In genomic region chr12:42919691-42920090, GRCh38 we compare ENCODE assay signal across 16 cellular contexts.
A peak's percentile ranks its signal among the peaks of the same experiment; 100 is the strongest.
DNase-seq lines count a peak whose midpoint lies in the region; ATAC-seq and FAIRE-seq lines count a peak whose summit lies in the region.
"Had no signal": no experiment of that assay in that cellular context is flagged by ENCODE, and none has a peak within 500 bp of the region (broad histone marks: within the 10 kb centered on the region; RNA-seq: fewer than 3 reads in every experiment).

No MANE protein-coding gene starts in this region.

- H2AK5ac ChIP-seq in mesendoderm (ENCODE audit: low read length) (peak overlapping the region; percentile 88), trophoblast cell (ENCODE audit: low read length) (peak overlapping the region; percentile 64)

- H3K27ac ChIP-seq in GM23248 = no peak overlapping the region
- H3K27ac ChIP-seq in mesendoderm (ENCODE audit: low read depth, low read length) = no peak overlapping the region
- H3K27ac ChIP-seq in trophoblast cell (ENCODE audit: low read depth, low read length) = no peak overlapping the region
- no peak overlapping the region for H3K27ac ChIP-seq in naive thymus-derived CD4-positive, alpha-beta T cell (ENCODE audit: low read depth, low read length)
- H3K27ac ChIP-seq in small intestine (ENCODE audit: low read depth in 1 of 2, low read length in 1 of 2) = no peak overlapping the region

- POLR2A ChIA-PET in naive thymus-derived CD4-positive, alpha-beta T cell (lab: Charles Lee) = no interaction called here

- no peaks in the 10 kb centered on the region for H3K79me1 ChIP-seq in mesendoderm (ENCODE audit: low read length)
- peaks cover 13% of the 10 kb centered on the region for H3K79me1 ChIP-seq in trophoblast cell (ENCODE audit: low read length)

- H3K4me1 Mint-ChIP-seq in naive thymus-derived CD4-positive, alpha-beta T cell = no peaks in the 10 kb centered on the region
- H3K4me1 Mint-ChIP-seq: CD4-positive, CD25-positive, alpha-beta regulatory T cell; CD8-positive, alpha-beta memory T cell had no signal

- no peaks in the 10 kb centered on the region for H3K27me3 ChIP-seq in GM23248 (replicated peaks; ENCODE audit: insufficient read depth)
- no peaks in the 10 kb centered on the region for H3K27me3 ChIP-seq in mesendoderm (ENCODE audit: insufficient read depth, low read length, poor library complexity)
- no peaks in the 10 kb centered on the region for H3K27me3 ChIP-seq in trophoblast cell (ENCODE audit: insufficient read depth, low read length)
- no peaks in the 10 kb centered on the region for H3K27me3 ChIP-seq in naive thymus-derived CD4-positive, alpha-beta T cell (ENCODE audit: control insufficient read depth in 2 of 2, insufficient read depth in 2 of 2, low read length in 2 of 2)
- H3K27me3 ChIP-seq in small intestine (ENCODE audit: control insufficient read depth in 2 of 2, insufficient read depth in 2 of 2, low read length in 2 of 2) = no peaks in the 10 kb centered on the region
- H3K27me3 ChIP-seq: BE2C had no signal

- no peak overlapping the region for H3K56ac ChIP-seq in mesendoderm (ENCODE audit: low read length)

- H4K8ac ChIP-seq in mesendoderm (ENCODE audit: low read depth, low read length) (no peak overlapping the region), trophoblast cell (ENCODE audit: low read depth, low read length) (peak overlapping the region; percentile 11)

- peaks cover 16% of the 10 kb centered on the region for H3F3A ChIP-seq in GM23248 (ENCODE audit: insufficient read depth)

- no peak overlapping the region for H3K9ac ChIP-seq in GM23248
- no peak overlapping the region for H3K9ac ChIP-seq in mesendoderm (ENCODE audit: low read length)
- H3K9ac ChIP-seq in trophoblast cell (ENCODE audit: low read length) = no peak overlapping the region

- H2AFZ ChIP-seq in GM23248 (no peak overlapping the region), trophoblast cell (ENCODE audit: insufficient read depth, low read length, poor library complexity) (no peak overlapping the region)

- peaks cover 0 to 10% (median 0%) of the 10 kb centered on the region in 11 donors for H3K9me3 Mint-ChIP-seq in naive thymus-derived CD4-positive, alpha-beta T cell

- H3K23ac ChIP-seq in mesendoderm (ENCODE audit: low read length) (no peak overlapping the region), trophoblast cell (ENCODE audit: low read length) (no peak overlapping the region)

- H4K5ac ChIP-seq in mesendoderm (ENCODE audit: low read length) = no peak overlapping the region

- CTCF ChIA-PET in naive thymus-derived CD4-positive, alpha-beta T cell (lab: Charles Lee) = no interaction called here

- no peak for ATAC-seq in naive thymus-derived CD4-positive, alpha-beta T cell
- ATAC-seq: GM12878 had no signal

- H3K14ac ChIP-seq in trophoblast cell (ENCODE audit: low read length) = no peak overlapping the region

- in situ Hi-C loops in GM23248 (cut with MboI) = no loop called here

- 34 to 42% methylated on average over 1 of the region's 1 CpG for WGBS in GM23248 (ENCODE audit: low coverage in 1 of 2, low lambda C conversion rate in 2 of 2, missing lambda C conversion rate in 2 of 2), 2 experiments
- WGBS in mesendoderm (ENCODE audit: extremely low coverage, insufficient coverage, low lambda C conversion rate) = no CpG with 5 or more reads among the region's 1 CpG
- WGBS in trophoblast cell (ENCODE audit: extremely low coverage, insufficient coverage, insufficient read length) = no CpG with 5 or more reads among the region's 1 CpG
- WGBS in small intestine, 3 donors = 85 to 92% (median 88%) methylated on average over 1 of the region's 1 CpG

- no peaks in the 10 kb centered on the region for H3K79me2 ChIP-seq in GM23248 (ENCODE audit: insufficient read depth)
- no peaks in the 10 kb centered on the region for H3K79me2 ChIP-seq in mesendoderm (ENCODE audit: control insufficient read depth, insufficient read depth, low read length)
- no peaks in the 10 kb centered on the region for H3K79me2 ChIP-seq in trophoblast cell (ENCODE audit: control insufficient read depth, insufficient read depth, low read length, poor library complexity)

- H3K4me1 ChIP-seq in GM23248 (ENCODE audit: insufficient read depth) = peaks cover 20% of the 10 kb centered on the region
- H3K4me1 ChIP-seq in mesendoderm (ENCODE audit: control insufficient read depth, low read depth, low read length) = peaks cover 21% of the 10 kb centered on the region
- peaks cover 7 to 12% of the 10 kb centered on the region in 2 experiments for H3K4me1 ChIP-seq in trophoblast cell (ENCODE audit: control insufficient read depth in 1 of 2, insufficient read depth in 2 of 2, low read length in 2 of 2)
- H3K4me1 ChIP-seq in naive thymus-derived CD4-positive, alpha-beta T cell (ENCODE audit: control insufficient read depth in 2 of 2, insufficient read depth in 2 of 2, low read length in 2 of 2) = no peaks in the 10 kb centered on the region
- no peaks in the 10 kb centered on the region for H3K4me1 ChIP-seq in small intestine (ENCODE audit: control insufficient read depth in 2 of 2, insufficient read depth in 1 of 2, low read depth in 1 of 2, low read length in 1 of 2)
- H3K4me1 ChIP-seq: HAP-1 had no signal

- no peak overlapping the region for H4K12ac ChIP-seq in trophoblast cell (ENCODE audit: low read depth, low read length)

- H3K4ac ChIP-seq in mesendoderm (ENCODE audit: low read depth, low read length) = peak overlapping the region; percentile 16
- H3K4ac ChIP-seq in trophoblast cell (ENCODE audit: low read depth, low read length) = no peak overlapping the region

- peak overlapping the region; percentile 84 for H2BK12ac ChIP-seq in trophoblast cell (ENCODE audit: low read length)

- no peaks in the 10 kb centered on the region for H3K36me3 ChIP-seq in GM23248 (ENCODE audit: low read depth)
- H3K36me3 ChIP-seq in mesendoderm (ENCODE audit: control insufficient read depth, insufficient read depth, low read length) = no peaks in the 10 kb centered on the region
- no peaks in the 10 kb centered on the region for H3K36me3 ChIP-seq in trophoblast cell (ENCODE audit: control insufficient read depth in 1 of 2, insufficient read depth in 2 of 2, low read length in 2 of 2)
- no peaks in the 10 kb centered on the region for H3K36me3 ChIP-seq in naive thymus-derived CD4-positive, alpha-beta T cell (ENCODE audit: control insufficient read depth in 2 of 3, insufficient read depth in 3 of 3, low read length in 3 of 3)
- no peaks in the 10 kb centered on the region for H3K36me3 ChIP-seq in small intestine (ENCODE audit: control insufficient read depth in 2 of 2, insufficient read depth in 2 of 2, low read length in 2 of 2)
- H3K36me3 ChIP-seq: BE2C, HAP-1 had no signal

- FAIRE-seq in small intestine (lab: Jason Lieb, UNC) = no peak
- FAIRE-seq: GM19239 had no signal

- H2BK120ac ChIP-seq in mesendoderm (ENCODE audit: low read depth, low read length) (peak overlapping the region; percentile 45), trophoblast cell (ENCODE audit: insufficient read depth, low read length, poor library complexity) (peak overlapping the region; percentile 95)

- H3K4me2 ChIP-seq in GM23248 (ENCODE audit: unreplicated experiment) (no peak overlapping the region), mesendoderm (ENCODE audit: low read length) (no peak overlapping the region), trophoblast cell (ENCODE audit: low read length) (no peak overlapping the region)

- H3K27me3 Mint-ChIP-seq in naive thymus-derived CD4-positive, alpha-beta T cell = peaks cover 0 to 3% (median 0%) of the 10 kb centered on the region in 5 donors
- H3K27me3 Mint-ChIP-seq: CD4-positive, CD25-positive, alpha-beta regulatory T cell; CD8-positive, alpha-beta memory T cell had no signal

- H3K9me3 ChIP-seq in GM23248 (ENCODE audit: low read depth) (no peaks in the 10 kb centered on the region), trophoblast cell (ENCODE audit: insufficient read depth, low read depth, low read length) (no peaks in the 10 kb centered on the region), small intestine (ENCODE audit: control insufficient read depth, low read depth) (no peaks in the 10 kb centered on the region)
- H3K9me3 ChIP-seq in naive thymus-derived CD4-positive, alpha-beta T cell (ENCODE audit: control insufficient read depth in 2 of 3, low read length in 3 of 3) = no peaks in the 10 kb centered on the region
- H3K9me3 ChIP-seq: BE2C, HAP-1 had no signal

- H3K36me3 Mint-ChIP-seq in naive thymus-derived CD4-positive, alpha-beta T cell = no peaks in the 10 kb centered on the region
- H3K36me3 Mint-ChIP-seq: CD4-positive, CD25-positive, alpha-beta regulatory T cell; CD8-positive, alpha-beta memory T cell had no signal

- no peak overlapping the region for H2BK15ac ChIP-seq in mesendoderm (replicated peaks; ENCODE audit: low read depth)

- no peak overlapping the region for H3K27ac Mint-ChIP-seq in naive thymus-derived CD4-positive, alpha-beta T cell
- H3K27ac Mint-ChIP-seq: CD4-positive, CD25-positive, alpha-beta regulatory T cell; CD8-positive, alpha-beta memory T cell had no signal

- no peaks in the 10 kb centered on the region for H4K20me1 ChIP-seq in GM23248 (ENCODE audit: insufficient read depth)

- H4K91ac ChIP-seq in trophoblast cell (ENCODE audit: low read depth, low read length) = peak overlapping the region; percentile 70

- DNase-seq in Ammon's horn (ENCODE audit: low spot score) (peak; percentile 48), GM23248 (peak; percentile 24), mesendoderm (no peak), trophoblast cell (no peak), small intestine (no peak)
- no peak for DNase-seq in activated T-cell treated with anti-CD3 and anti-CD28 coated beads, Interleukin-2, amount 50 U/mL, for 48 hours
- DNase-seq in naive thymus-derived CD4-positive, alpha-beta T cell = no peak
- DNase-seq: BE2C; C1 segment of cervical spinal cord; CD4-positive, CD25-positive, alpha-beta regulatory T cell; CD8-positive, alpha-beta memory T cell; COR-L47; DMS79 treated with DMSO at 0.1 percent for 48 hours had no signal

- no peaks in the 10 kb centered on the region for H3K9me2 ChIP-seq in GM23248 (ENCODE audit: insufficient read depth)

- H3K18ac ChIP-seq in mesendoderm (ENCODE audit: low read length) (peak overlapping the region; percentile 64), trophoblast cell (ENCODE audit: low read length) (no peak overlapping the region)

- intact Hi-C loops in naive thymus-derived CD4-positive, alpha-beta T cell (cut with micrococcal nuclease) = no loop called here

- no peak overlapping the region for H3K4me3 Mint-ChIP-seq in naive thymus-derived CD4-positive, alpha-beta T cell
- H3K4me3 Mint-ChIP-seq: CD4-positive, CD25-positive, alpha-beta regulatory T cell; CD8-positive, alpha-beta memory T cell had no signal

- H2BK5ac ChIP-seq in mesendoderm (ENCODE audit: low read length) (no peak overlapping the region), trophoblast cell (ENCODE audit: low read depth, low read length, poor library complexity) (peak overlapping the region; percentile 69)

- no peak overlapping the region for H3K4me3 ChIP-seq in GM23248
- H3K4me3 ChIP-seq in mesendoderm (ENCODE audit: low read length) = no peak overlapping the region
- H3K4me3 ChIP-seq in trophoblast cell (ENCODE audit: low read depth, low read length) = no peak overlapping the region
- H3K4me3 ChIP-seq in naive thymus-derived CD4-positive, alpha-beta T cell (ENCODE audit: low read length) = no peak overlapping the region
- H3K4me3 ChIP-seq in small intestine (ENCODE audit: low read depth in 1 of 2, low read length in 2 of 2) = no peak overlapping the region
- H3K4me3 ChIP-seq: GM12878, HAP-1 had no signal

Comparison
In these comparisons a context has a peak if more than half of its experiments do, and no peak if none do; other contexts are left out.
1. DNase-seq: peak in Ammon's horn (single experiment) and GM23248 (single experiment); none in mesendoderm (single experiment), trophoblast cell (0 of 2), activated T-cell treated with anti-CD3 and anti-CD28 coated beads, Interleukin-2, amount 50 U/mL, for 48 hours (0 of 2), naive thymus-derived CD4-positive, alpha-beta T cell (0 of 9) and small intestine (single experiment).